In genomic region chr2:240559271-240559670, GRCh38 we compare ENCODE assay signal across 8 cellular contexts. TPM values are rescaled to one million over a fixed set of nuclear protein-coding genes. Genes with fewer than 3 reads are reported as not detected.
DNase-seq lines count a peak whose midpoint lies in the region; ATAC-seq and TF ChIP-seq lines count a peak whose summit lies in the region.

No MANE protein-coding gene starts in this region.

- ATAC-seq in WTC11, result no peak
- ATAC-seq in stimulated activated memory B cell treated with anti-CD40 and anti-IgM and Interleukin-4, amounts not matched to agents 10 μg/mL and 1 μg/mL and 100 μg/mL, for 72 hours, result no peak

- H3K27ac Mint-ChIP-seq in activated T-cell treated with anti-CD3 and anti-CD28 coated beads, Interleukin-2, amount 50 U/mL, for 24 hours, result peak overlapping the region; percentile 95
- no peak overlapping the region for H3K27ac Mint-ChIP-seq in WTC11
- H3K27ac Mint-ChIP-seq in stimulated activated memory B cell treated with anti-CD40 and anti-IgM and Interleukin-4, amounts not matched to agents 10 μg/mL and 1 μg/mL and 100 μg/mL, for 72 hours, result peak overlapping the region; percentile 89

- H3K4me1 Mint-ChIP-seq in activated T-cell treated with anti-CD3 and anti-CD28 coated beads, Interleukin-2, amount 50 U/mL, for 24 hours (ENCODE audit: low read depth), result peaks cover 68% of the 10 kb centered on the region
- peaks cover 29% of the 10 kb centered on the region for H3K4me1 Mint-ChIP-seq in WTC11
- peaks cover 55% of the 10 kb centered on the region for H3K4me1 Mint-ChIP-seq in stimulated activated memory B cell treated with anti-CD40 and anti-IgM and Interleukin-4, amounts not matched to agents 10 μg/mL and 1 μg/mL and 100 μg/mL, for 72 hours

- peak; percentile 40 for DNase-seq in activated T-cell treated with anti-CD3 and anti-CD28 coated beads, Interleukin-2, amount 50 U/mL, for 24 hours
- no peak for DNase-seq in activated T-cell treated with anti-CD3 and anti-CD28 coated beads, Interleukin-2, amount 50 U/mL, for 1 hour
- DNase-seq in WTC11 (ENCODE audit: low spot score) (no peak), fibroblast of mammary gland (ENCODE audit: low read depth) (peak; percentile 6), kidney tubule cell (ENCODE audit: low spot score) (no peak), NCI-H2171 treated with DMSO at 0.1 percent for 48 hours (lab: John Stamatoyannopoulos, UW) (no peak), G401 (ENCODE audit: low spot score) (no peak)

- CTCF ChIA-PET in WTC11 (lab: Charles Lee), result no interaction called here

- in situ Hi-C loops in G401 (cut with HindIII; ENCODE audit: low sequenced_read_pairs), result no loop called here

- H3K4me3 ChIP-seq in fibroblast of mammary gland (ENCODE audit: control insufficient read depth, low read depth, low read length), result no peak overlapping the region

- H3K9me3 Mint-ChIP-seq in activated T-cell treated with anti-CD3 and anti-CD28 coated beads, Interleukin-2, amount 50 U/mL, for 24 hours, result no peaks in the 10 kb centered on the region
- no peaks in the 10 kb centered on the region for H3K9me3 Mint-ChIP-seq in WTC11
- no peaks in the 10 kb centered on the region for H3K9me3 Mint-ChIP-seq in stimulated activated memory B cell treated with anti-CD40 and anti-IgM and Interleukin-4, amounts not matched to agents 10 μg/mL and 1 μg/mL and 100 μg/mL, for 72 hours

- TF ChIP-seq CTCF in WTC11 (IDR thresholded peaks at IDR 0.05) (no peak), fibroblast of mammary gland (conservative IDR thresholded peaks at IDR 0.05; ENCODE audit: control insufficient read depth, insufficient read depth, low read depth, low read length) (no peak)

- peak overlapping the region; percentile 82 for H3K4me3 Mint-ChIP-seq in activated T-cell treated with anti-CD3 and anti-CD28 coated beads, Interleukin-2, amount 50 U/mL, for 24 hours
- H3K4me3 Mint-ChIP-seq in WTC11, result peak overlapping the region; percentile 66
- H3K4me3 Mint-ChIP-seq in stimulated activated memory B cell treated with anti-CD40 and anti-IgM and Interleukin-4, amounts not matched to agents 10 μg/mL and 1 μg/mL and 100 μg/mL, for 72 hours, result peak overlapping the region; percentile 91

- H3K36me3 Mint-ChIP-seq in activated T-cell treated with anti-CD3 and anti-CD28 coated beads, Interleukin-2, amount 50 U/mL, for 24 hours (ENCODE audit: low read depth), result peaks cover 77% of the 10 kb centered on the region
- no peaks in the 10 kb centered on the region for H3K36me3 Mint-ChIP-seq in WTC11
- H3K36me3 Mint-ChIP-seq in stimulated activated memory B cell treated with anti-CD40 and anti-IgM and Interleukin-4, amounts not matched to agents 10 μg/mL and 1 μg/mL and 100 μg/mL, for 72 hours, result peaks cover 34% of the 10 kb centered on the region

- H3K27me3 Mint-ChIP-seq in activated T-cell treated with anti-CD3 and anti-CD28 coated beads, Interleukin-2, amount 50 U/mL, for 24 hours, result no peaks in the 10 kb centered on the region
- peaks cover 32% of the 10 kb centered on the region for H3K27me3 Mint-ChIP-seq in WTC11 (ENCODE audit: low read depth)
- H3K27me3 Mint-ChIP-seq in stimulated activated memory B cell treated with anti-CD40 and anti-IgM and Interleukin-4, amounts not matched to agents 10 μg/mL and 1 μg/mL and 100 μg/mL, for 72 hours, result no peaks in the 10 kb centered on the region

- POLR2A ChIA-PET in WTC11 (lab: Charles Lee), result no interaction called here

TF ChIP-seq in WTC11, 78 proteins besides CTCF, POLR2A, EP300 and RAD21 (continues in another document):
- TF ChIP-seq FOXK1 (CRISPR knock-in tag; IDR thresholded peaks at IDR 0.05) (no peak), IRF1 (CRISPR knock-in tag; IDR thresholded peaks at IDR 0.05) (no peak), PRRX2 (CRISPR knock-in tag; IDR thresholded peaks at IDR 0.05) (no peak), JAZF1 (CRISPR knock-in tag; IDR thresholded peaks at IDR 0.05) (no peak), ETV6 (CRISPR knock-in tag; IDR thresholded peaks at IDR 0.05) (no peak), OVOL2 (CRISPR knock-in tag; IDR thresholded peaks at IDR 0.05; ENCODE audit: borderline replicate concordance) (no peak), ESRRA (CRISPR knock-in tag; IDR thresholded peaks at IDR 0.05; ENCODE audit: borderline replicate concordance) (no peak), RORB (CRISPR knock-in tag; IDR thresholded peaks at IDR 0.05) (no peak), USF1 (CRISPR knock-in tag; IDR thresholded peaks at IDR 0.05) (no peak), NFYB (CRISPR knock-in tag; conservative IDR thresholded peaks at IDR 0.05; ENCODE audit: low read depth) (no peak), STAT6 (CRISPR knock-in tag; conservative IDR thresholded peaks at IDR 0.05; ENCODE audit: low read depth) (no peak), GABPB1 (CRISPR knock-in tag; IDR thresholded peaks at IDR 0.05) (no peak), SOX15 (CRISPR knock-in tag; IDR thresholded peaks at IDR 0.05) (no peak), ZNF416 (CRISPR knock-in tag; IDR thresholded peaks at IDR 0.05) (no peak), PRDM15 (CRISPR knock-in tag; IDR thresholded peaks at IDR 0.05) (no peak), FOXP1 (CRISPR knock-in tag; IDR thresholded peaks at IDR 0.05; ENCODE audit: borderline replicate concordance) (no peak)

RNA-seq across cellular contexts. Expression of gene DUSP28, which starts 0.9 kb away (rescaled TPM):
- 2.2 to 2.3 TPM (median 2.2 TPM) in 3 replicates for total RNA-seq in WTC11 (2021)
- total RNA-seq in G401 (2014; rRNA removed; shearing (Covaris generic)), result 4.9 and 5.3 TPM in 2 replicates

RNA-seq across cellular contexts. Expression of gene ANKMY1, which starts 1.5 kb away (rescaled TPM):
- 4.6 to 7.8 TPM (median 5.2 TPM) in 3 replicates for total RNA-seq in WTC11 (2021)
- 8.6 and 14.7 TPM in 2 replicates for total RNA-seq in G401 (2014; rRNA removed; shearing (Covaris generic))

RNA-seq across cellular contexts. Expression of gene RNPEPL1, which starts 9.0 kb away (rescaled TPM):
- 18.8 to 20.5 TPM (median 19.4 TPM) in 3 replicates for total RNA-seq in WTC11 (2021)
- total RNA-seq in G401 (2014; rRNA removed; shearing (Covaris generic)), result 3.3 and 5.6 TPM in 2 replicates

RNA-seq across cellular contexts. Expression of gene CAPN10, which starts 27.3 kb away (rescaled TPM):
- 51.4 to 61.3 TPM (median 54.6 TPM) in 3 replicates for total RNA-seq in WTC11 (2021)
- total RNA-seq in G401 (2014; rRNA removed; shearing (Covaris generic)), result 37.6 and 43.0 TPM in 2 replicates

Comparison
In these comparisons a context has a peak if more than half of its experiments do, and no peak if none do; other contexts are left out.
1. DNase-seq: peak in activated T-cell treated with anti-CD3 and anti-CD28 coated beads, Interleukin-2, amount 50 U/mL, for 24 hours (single experiment) and fibroblast of mammary gland (single experiment); none in activated T-cell treated with anti-CD3 and anti-CD28 coated beads, Interleukin-2, amount 50 U/mL, for 1 hour (single experiment), WTC11 (single experiment), kidney tubule cell (single experiment), NCI-H2171 treated with DMSO at 0.1 percent for 48 hours (single experiment) and G401 (single experiment).
2. Peak in every context shown above with its lines, with median percentiles within 50 percentile points of each other: H3K4me3 Mint-ChIP-seq.